Comparison of ENCODE assay signal across 8 cellular contexts in the genomic region with DNA sequence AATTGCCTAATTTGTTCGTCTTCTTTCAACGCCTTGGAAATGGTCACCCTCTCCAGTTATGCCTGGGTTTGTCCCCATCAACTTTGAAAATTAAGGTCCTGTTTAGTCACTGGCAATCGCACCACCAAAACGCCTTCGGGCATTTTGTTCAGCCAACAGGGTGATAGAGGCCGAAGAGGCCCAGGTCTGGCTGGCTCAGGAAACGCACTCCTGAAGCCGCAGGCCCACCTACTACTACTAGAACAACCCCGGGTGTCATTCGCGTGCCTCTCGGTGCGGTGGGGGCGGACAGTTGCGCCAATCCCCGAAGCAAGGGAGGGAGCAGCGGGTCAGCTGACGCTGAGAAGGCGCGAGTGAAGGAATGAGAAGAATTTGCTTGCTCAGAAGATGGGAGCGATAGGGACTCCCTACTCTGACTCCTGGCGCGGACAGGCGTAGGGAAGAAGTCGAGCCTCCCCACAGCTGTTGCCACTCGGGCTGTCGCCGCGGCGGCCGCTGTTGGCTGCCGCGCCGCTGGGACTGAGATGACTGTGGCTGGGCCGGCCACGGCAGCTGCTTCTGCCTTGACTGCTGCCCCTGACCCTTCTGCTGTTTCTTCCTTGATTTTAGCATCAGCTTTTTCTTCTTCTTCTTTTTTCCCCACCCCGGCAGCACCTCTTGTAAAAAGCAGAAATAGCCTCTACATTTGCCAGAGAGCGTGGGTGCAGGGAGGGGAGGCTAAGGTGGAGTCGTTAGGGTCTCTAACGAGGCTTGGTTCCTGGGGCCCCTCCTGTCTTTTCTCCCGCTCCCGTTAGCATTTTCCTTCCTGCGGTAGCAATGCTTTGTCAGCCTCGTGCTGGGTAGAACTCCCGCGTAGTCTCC.
DNase-seq lines count a peak whose midpoint lies in the region; TF ChIP-seq lines count a peak whose summit lies in the region.

No MANE protein-coding gene starts in this region.

- H3K9me3 ChIP-seq in esophagus (ENCODE audit: control insufficient read depth in 2 of 2, insufficient read depth in 1 of 2, low read depth in 1 of 2, low read length in 1 of 2) (no peaks in the 10 kb centered on the region), transverse colon (no peaks in the 10 kb centered on the region)

- in situ Hi-C loops in transverse colon (cut with MboI; ENCODE audit: low pct_ligation_motif_present in 1 of 4, low pct_unique_long_range_greater_than_20kb in 1 of 4, low sequenced_read_pairs in 3 of 4) = loop anchor here in 1 of 4 donors (25.0 kb wide), 1 partner anchor 1089 kb away; no protein-coding TSS in a partner anchor

- H3K27me3 ChIP-seq in esophagus (ENCODE audit: control insufficient read depth in 1 of 2, insufficient read depth in 2 of 2, low read length in 2 of 2) (no peaks in the 10 kb centered on the region), transverse colon (no peaks in the 10 kb centered on the region)

- 24% methylated on average over 40 to 46 of the region's 46 CpGs for WGBS in esophagus, 2 donors
- 25 to 35% methylated on average over 13 to 46 of the region's 46 CpGs for WGBS in transverse colon (ENCODE audit: low coverage in 1 of 2), 2 donors

- no peak for TF ChIP-seq POLR2A in transverse colon (IDR thresholded peaks at IDR 0.05)

- intact Hi-C loops in transverse colon (cut with DNase I; ENCODE audit: low total_unique reads) = no loop called here

- H3K36me3 ChIP-seq in esophagus (ENCODE audit: control insufficient read depth in 2 of 2, insufficient read depth in 2 of 2, low read length in 1 of 2) (no peaks in the 10 kb centered on the region), transverse colon (no peaks in the 10 kb centered on the region)

- no peak for TF ChIP-seq EP300 in transverse colon (IDR thresholded peaks at IDR 0.05; ENCODE audit: low read depth)

- H3K4me1 ChIP-seq in esophagus (ENCODE audit: control insufficient read depth in 2 of 2, insufficient read depth in 2 of 2, low read length in 1 of 2) = peaks cover 0 to 5% of the 10 kb centered on the region in 2 donors
- H3K4me1 ChIP-seq in transverse colon = peaks cover 0 to 19% (median 2%) of the 10 kb centered on the region in 4 donors

- TF ChIP-seq CTCF in transverse colon (IDR thresholded peaks at IDR 0.05) (no peak), GM20000 (IDR thresholded peaks at IDR 0.05; ENCODE audit: extremely low read depth, missing control alignments) (no peak)

- peak overlapping the region; percentile 13 to 31 for H3K4me3 ChIP-seq in esophagus (ENCODE audit: low read depth in 1 of 2, low read length in 2 of 2)
- H3K4me3 ChIP-seq in transverse colon = peak overlapping the region in 3 of 4 donors; percentile 23 to 35 (median 32)

- peak overlapping the region; percentile 37 to 61 for H3K27ac ChIP-seq in esophagus (ENCODE audit: low read depth in 2 of 2, low read length in 1 of 2)
- peak overlapping the region; percentile 56 to 75 (median 65) for H3K27ac ChIP-seq in transverse colon

- DNase-seq in DMS114 treated with DMSO at 0.1 percent for 48 hours (lab: John Stamatoyannopoulos, UW; ENCODE audit: unreplicated experiment) = peak; percentile 83
- peak; percentile 19 for DNase-seq in NCI-H510A treated with DMSO at 0.1 percent for 48 hours (lab: John Stamatoyannopoulos, UW)
- peak; percentile 90 for DNase-seq in mesenteric fat pad (ENCODE audit: low spot score)
- DNase-seq in transverse colon = peak; percentile 48
- no peak for DNase-seq in NCI-H1417 (lab: John Stamatoyannopoulos, UW)
- DNase-seq in activated naive CD4-positive, alpha-beta T cell treated with anti-CD3 and anti-CD28 coated beads, Interleukin-2, amount 50 U/mL, for 16 hours = no peak
- DNase-seq in GM20000 (ENCODE audit: low spot score) = no peak

Comparison
In these comparisons a context has a peak if more than half of its experiments do, and no peak if none do; other contexts are left out.
1. DNase-seq: peak in DMS114 treated with DMSO at 0.1 percent for 48 hours (single experiment), NCI-H510A treated with DMSO at 0.1 percent for 48 hours (single experiment), mesenteric fat pad (single experiment) and transverse colon (single experiment); none in NCI-H1417 (0 of 3), activated naive CD4-positive, alpha-beta T cell treated with anti-CD3 and anti-CD28 coated beads, Interleukin-2, amount 50 U/mL, for 16 hours (single experiment) and GM20000 (single experiment).